In the genomic region with DNA sequence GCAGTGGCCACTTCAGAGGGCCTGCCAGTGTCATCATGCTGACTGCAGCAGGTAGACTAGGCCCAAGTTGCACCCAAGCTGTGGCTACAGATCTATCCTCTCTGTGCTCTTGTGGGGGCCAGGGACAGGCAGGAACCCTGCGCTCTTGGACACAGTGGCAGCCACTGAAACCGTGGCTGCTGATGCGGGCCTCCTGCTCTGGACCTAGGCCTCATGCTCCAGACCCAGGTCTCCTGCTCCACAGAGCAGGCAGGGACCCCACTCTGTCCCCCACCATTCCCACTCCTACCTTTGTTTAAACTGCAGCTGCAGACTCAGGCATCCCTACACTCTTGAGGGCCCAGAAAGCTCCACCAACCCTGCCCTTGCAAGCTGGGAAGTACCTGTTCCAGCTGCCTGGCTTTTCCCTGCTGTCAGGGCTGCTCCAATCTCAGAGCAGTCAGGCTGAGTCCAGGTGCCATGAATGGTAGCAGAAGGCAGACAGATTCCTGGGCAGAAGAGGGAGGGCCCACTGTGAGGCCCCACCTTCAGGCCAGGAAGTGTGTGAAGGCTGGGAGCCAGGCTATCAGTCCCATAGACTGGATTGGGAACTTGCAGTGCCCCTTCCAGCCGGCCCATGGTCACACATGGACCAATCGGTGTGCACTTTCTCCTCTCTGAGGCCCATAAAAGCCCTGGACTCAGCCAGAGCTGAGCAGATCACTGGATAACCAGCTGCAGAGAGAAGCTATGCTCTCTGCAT, we compare ENCODE assay signal across 27 cellular contexts.
"Had no signal": no experiment of that assay in that cellular context is flagged by ENCODE, and none has a peak within 500 bp of the region (broad histone marks: within the 10 kb centered on the region; RNA-seq: fewer than 3 reads in every experiment).

No MANE protein-coding gene starts in this region.

- H3K4me1 ChIP-seq: adrenal gland, breast epithelium, Peyer's patch, SJCRH30 had no signal

- H3K36me3 Mint-ChIP-seq: activated naive CD8-positive, alpha-beta T cell treated with anti-CD3 and anti-CD28 coated beads, Interleukin-2, amount 10 ng/mL, durations not matched to agents 7 days and 5 days had no signal

- DNase-seq: activated CD4-positive, alpha-beta T cell treated with anti-CD3 and anti-CD28 coated beads for 48 hours; activated CD4-positive, alpha-beta T cell treated with anti-CD3 and anti-CD28 coated beads, Interleukin-2, amount 50 U/mL, for 4 hours; activated CD4-positive, CD25-positive, alpha-beta regulatory T cell treated with anti-CD3 and anti-CD28 coated beads, Interleukin-2, amount 50 U/mL, for 72 hours; activated CD8-positive, alpha-beta memory T cell treated with anti-CD3 and anti-CD28 coated beads, Interleukin-2, amount 50 U/mL, for 48 hours; activated CD8-positive, alpha-beta T cell treated with anti-CD3 and anti-CD28 coated beads, Interleukin-2, amount 10 ng/mL, durations not matched to agents 7 days and 5 days; activated naive CD4-positive, alpha-beta T cell treated with anti-CD3 and anti-CD28 coated beads, Interleukin-2, amount 50 U/mL, for 16 hours; activated naive CD8-positive, alpha-beta T cell treated with anti-CD3 and anti-CD28 coated beads, Interleukin-2, amount 10 ng/mL, durations not matched to agents 7 days and 5 days; activated T-cell treated with anti-CD3 and anti-CD28 coated beads, Interleukin-2, amount 50 U/mL, for 1 hour; adrenal gland; anterior cingulate cortex; caudate nucleus; KG1; MG63; MV-4-11; NCI-H1092 treated with DMSO at 0.1 percent for 48 hours; NCI-H1417 treated with DMSO at 0.1 percent for 48 hours; NCI-H1694; NCI-H2029 treated with DMSO at 0.1 percent for 48 hours; NCI-H446; NCI-H524; Peyer's patch; Right ventricle myocardium superior; SJCRH30; SK-N-SH; SW 1271 had no signal

- ATAC-seq: activated CD8-positive, alpha-beta T cell treated with anti-CD3 and anti-CD28 coated beads, Interleukin-2, amount 10 ng/mL, durations not matched to agents 7 days and 5 days had no signal

- H3K27ac Mint-ChIP-seq: activated CD8-positive, alpha-beta T cell treated with anti-CD3 and anti-CD28 coated beads, Interleukin-2, amount 10 ng/mL, durations not matched to agents 7 days and 5 days; activated naive CD8-positive, alpha-beta T cell treated with anti-CD3 and anti-CD28 coated beads, Interleukin-2, amount 10 ng/mL, durations not matched to agents 7 days and 5 days had no signal

- H3K27ac ChIP-seq: adrenal gland, breast epithelium, Peyer's patch, RWPE1, SJCRH30 had no signal

- H3K27me3 ChIP-seq: adrenal gland, breast epithelium, MG63, Peyer's patch, SJCRH30 had no signal

- H3K9me3 Mint-ChIP-seq: activated naive CD8-positive, alpha-beta T cell treated with anti-CD3 and anti-CD28 coated beads, Interleukin-2, amount 10 ng/mL, durations not matched to agents 7 days and 5 days had no signal

- H3K4me2 ChIP-seq: SK-N-SH had no signal

- H3K4me3 Mint-ChIP-seq: activated CD8-positive, alpha-beta T cell treated with anti-CD3 and anti-CD28 coated beads, Interleukin-2, amount 10 ng/mL, durations not matched to agents 7 days and 5 days; activated naive CD8-positive, alpha-beta T cell treated with anti-CD3 and anti-CD28 coated beads, Interleukin-2, amount 10 ng/mL, durations not matched to agents 7 days and 5 days had no signal

- H3K4me1 Mint-ChIP-seq: activated naive CD8-positive, alpha-beta T cell treated with anti-CD3 and anti-CD28 coated beads, Interleukin-2, amount 10 ng/mL, durations not matched to agents 7 days and 5 days had no signal

- H3K9ac ChIP-seq: SK-N-SH had no signal

- H3K27me3 Mint-ChIP-seq: activated naive CD8-positive, alpha-beta T cell treated with anti-CD3 and anti-CD28 coated beads, Interleukin-2, amount 10 ng/mL, durations not matched to agents 7 days and 5 days had no signal

- H3K36me3 ChIP-seq: adrenal gland, breast epithelium, MG63, Peyer's patch, SJCRH30 had no signal

- H3K4me3 ChIP-seq: adrenal gland, breast epithelium, MG63, Peyer's patch, SJCRH30 had no signal

- H3K9me3 ChIP-seq: adrenal gland, MG63, Peyer's patch, SJCRH30 had no signal
